Comparison of ENCODE assay signal across 1 cellular context in the genomic region with DNA sequence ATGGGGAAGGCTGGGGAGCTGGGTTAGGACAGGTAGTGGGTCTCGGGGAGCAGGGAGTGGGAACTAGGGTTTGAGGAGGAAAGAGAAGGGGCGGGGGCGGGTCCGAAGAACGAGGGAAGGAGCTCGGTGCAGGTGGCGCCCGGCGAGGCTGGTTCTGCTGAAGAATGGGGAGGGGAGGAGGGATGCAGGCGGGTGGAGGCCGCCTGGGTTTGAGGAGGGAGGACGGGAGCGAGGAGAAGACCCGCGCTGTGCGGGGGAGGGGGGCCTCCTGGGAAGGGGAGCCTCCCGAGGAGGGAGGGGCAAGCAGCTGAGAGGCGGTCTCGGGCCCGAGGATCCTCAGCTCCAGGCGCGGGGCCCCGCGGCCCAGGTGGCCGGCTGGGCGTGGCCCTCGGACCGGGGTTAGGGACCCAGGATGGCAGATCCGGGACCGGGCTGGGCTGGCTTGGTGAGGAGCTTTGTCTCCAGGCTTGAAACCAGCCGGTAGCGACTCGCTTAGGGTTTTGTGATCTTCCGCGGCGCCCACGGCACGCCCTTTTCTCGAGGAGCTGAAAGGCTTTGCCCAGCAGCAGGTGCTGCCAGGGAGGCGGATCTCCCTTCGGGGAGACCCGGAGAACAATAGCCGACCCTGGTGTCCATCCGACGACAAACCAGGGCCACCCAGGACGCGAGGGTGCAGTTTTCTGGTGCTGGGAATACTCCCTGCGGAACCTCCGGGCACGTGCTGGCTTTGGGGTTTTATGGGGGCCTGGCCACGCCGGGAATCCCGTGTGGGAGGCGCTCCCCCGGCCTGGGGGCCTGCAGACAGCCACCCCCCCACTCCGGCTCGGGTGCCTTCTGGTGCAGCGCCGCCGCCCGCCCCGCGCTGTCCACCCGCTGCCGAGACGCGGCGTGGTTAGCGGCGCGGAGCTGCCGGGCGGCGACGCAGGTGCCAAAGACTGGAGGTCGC.
TF ChIP-seq lines count a peak whose summit lies in the region.

No MANE protein-coding gene starts in this region.

TF ChIP-seq in K562, 482 proteins besides CTCF, POLR2A, EP300 and RAD21:
- no peak for TF ChIP-seq ZNF707 (CRISPR knock-in tag; conservative IDR thresholded peaks at IDR 0.05)
- 0 out of 2 replicates have a peak, but pooled peaks have one; percentile 42 for TF ChIP-seq ZNF263 (CRISPR knock-in tag; IDR thresholded peaks at IDR 0.05; ENCODE audit: borderline replicate concordance)
- TF ChIP-seq GABPB1 (CRISPR knock-in tag; IDR thresholded peaks at IDR 0.05) = no peak
- TF ChIP-seq SRSF7 (optimal IDR thresholded peaks at IDR 0.05; ENCODE audit: low read depth, low read length) = no peak
- TF ChIP-seq RFX1 (IDR thresholded peaks at IDR 0.05) = no peak
- TF ChIP-seq, protein P1, sequence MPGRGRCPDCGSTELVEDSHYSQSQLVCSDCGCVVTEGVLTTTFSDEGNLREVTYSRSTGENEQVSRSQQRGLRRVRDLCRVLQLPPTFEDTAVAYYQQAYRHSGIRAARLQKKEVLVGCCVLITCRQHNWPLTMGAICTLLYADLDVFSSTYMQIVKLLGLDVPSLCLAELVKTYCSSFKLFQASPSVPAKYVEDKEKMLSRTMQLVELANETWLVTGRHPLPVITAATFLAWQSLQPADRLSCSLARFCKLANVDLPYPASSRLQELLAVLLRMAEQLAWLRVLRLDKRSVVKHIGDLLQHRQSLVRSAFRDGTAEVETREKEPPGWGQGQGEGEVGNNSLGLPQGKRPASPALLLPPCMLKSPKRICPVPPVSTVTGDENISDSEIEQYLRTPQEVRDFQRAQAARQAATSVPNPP (IDR thresholded peaks at IDR 0.05; ENCODE audit: borderline replicate concordance, insufficient read depth, insufficient read length) = no peak
